ENCODE assay signal across 9 cellular contexts in the genomic region with DNA sequence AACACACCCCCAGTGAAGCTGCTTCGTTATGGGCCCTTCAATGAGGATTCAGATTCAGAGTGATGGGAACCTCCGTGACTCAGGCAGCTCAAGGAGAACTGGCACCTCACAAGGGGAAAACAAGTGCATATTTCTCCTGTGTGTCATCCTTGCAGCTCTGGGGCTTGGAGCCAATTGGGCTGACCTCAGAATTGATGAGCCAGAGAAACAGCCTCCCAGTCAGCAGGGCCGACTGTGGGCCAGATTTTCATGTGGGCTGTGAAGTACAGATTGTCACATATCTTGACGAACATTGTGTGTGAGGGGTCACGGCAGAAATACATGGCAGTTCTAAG.
DNase-seq lines count a peak whose midpoint lies in the region; ATAC-seq and TF ChIP-seq lines count a peak whose summit lies in the region.
"Had no signal": no experiment of that assay in that cellular context is flagged by ENCODE, and none has a peak within 500 bp of the region (broad histone marks: within the 10 kb centered on the region; RNA-seq: fewer than 3 reads in every experiment).

No MANE protein-coding gene starts in this region.

- POLR2A ChIA-PET in AG04449 (lab: Yijun Ruan, JAX), result no interaction called here

- ATAC-seq in HG03045 (IDR thresholded peaks at IDR 0.05; ENCODE audit: unreplicated experiment), result no peak

- TF ChIP-seq CTCF in AG04449 (IDR thresholded peaks at IDR 0.05; ENCODE audit: insufficient read depth, low read length, missing control alignments), result no peak

- H3K4me3 ChIP-seq in AG04449 (ENCODE audit: low read depth, low read length), result no peak overlapping the region

- CTCF ChIA-PET in AG04449 (lab: Yijun Ruan, JAX), result no interaction called here

- H3K27ac ChIP-seq in epithelial cell of prostate, result no peak overlapping the region

- DNase-seq in AG04449 (ENCODE audit: low read depth, low spot score) (peak; percentile 86), NCI-H446 treated with DMSO at 0.1 percent for 48 hours (lab: John Stamatoyannopoulos, UW) (peak; percentile 84), epithelial cell of prostate (ENCODE audit: low read depth, low spot score) (peak; percentile 77), mucosa of gallbladder (ENCODE audit: low spot score) (peak; percentile 87), NCI-H1436 treated with DMSO at 0.1 percent for 48 hours (lab: John Stamatoyannopoulos, UW) (no peak), NK-92 (lab: John Stamatoyannopoulos, UW; ENCODE audit: unreplicated experiment) (no peak)
- DNase-seq in stimulated activated naive CD4-positive, alpha-beta T cell (lab: John Stamatoyannopoulos, UW), result no peak
- DNase-seq: COR-L47 had no signal

Comparison
In these comparisons a context has a peak if more than half of its experiments do, and no peak if none do; other contexts are left out.
1. DNase-seq: peak in AG04449 (single experiment), NCI-H446 treated with DMSO at 0.1 percent for 48 hours (single experiment), epithelial cell of prostate (single experiment) and mucosa of gallbladder (single experiment); none in NCI-H1436 treated with DMSO at 0.1 percent for 48 hours (single experiment), NK-92 (single experiment) and stimulated activated naive CD4-positive, alpha-beta T cell (0 of 6).